Comparison of ENCODE assay signal across 18 cellular contexts in the genomic region with DNA sequence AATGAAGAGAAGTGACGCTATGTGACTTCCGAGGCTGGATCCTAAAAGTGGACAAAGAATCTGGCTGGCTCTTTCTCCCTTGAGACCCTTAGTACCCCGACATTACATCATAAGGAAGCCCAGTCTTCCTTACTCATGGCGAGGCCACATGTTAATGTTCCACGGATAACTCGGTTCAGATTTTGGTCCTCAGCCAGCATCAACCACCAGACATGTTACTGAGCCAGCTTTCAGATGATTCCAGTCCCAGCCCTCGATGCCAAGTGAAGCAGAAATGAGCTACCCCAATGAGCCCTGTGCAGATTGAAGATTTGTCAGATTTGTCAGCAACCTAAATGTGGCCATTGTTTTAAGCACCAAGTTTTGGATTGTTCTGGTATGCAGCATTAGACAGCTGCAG. TPM values are rescaled to one million over a fixed set of nuclear protein-coding genes. Genes with fewer than 3 reads are reported as not detected.
"Had no signal": no experiment of that assay in that cellular context is flagged by ENCODE, and none has a peak within 500 bp of the region (broad histone marks: within the 10 kb centered on the region; RNA-seq: fewer than 3 reads in every experiment).

No MANE protein-coding gene starts in this region.

- H3K36me3 ChIP-seq: colonic mucosa, gastroesophageal sphincter, right atrium auricular region, tibial artery, upper lobe of right lung had no signal

- H3K9me3 Mint-ChIP-seq: immature natural killer cell; naive thymus-derived CD8-positive, alpha-beta T cell; neural crest cell had no signal

- H3K4me1 ChIP-seq: colonic mucosa, gastroesophageal sphincter, right atrium auricular region, tibial artery had no signal

- ATAC-seq: gastroesophageal sphincter; left colon; naive thymus-derived CD8-positive, alpha-beta T cell; upper lobe of right lung had no signal

- H3K27ac ChIP-seq: colonic mucosa, gastroesophageal sphincter, right atrium auricular region, tibial artery, upper lobe of right lung had no signal

- DNase-seq: caudate nucleus; colonic mucosa; dermis blood vessel endothelial cell; foreskin fibroblast; immature natural killer cell; left colon; mesendoderm; naive thymus-derived CD8-positive, alpha-beta T cell; small intestine; stimulated activated CD4-positive, alpha-beta T cell treated with anti-CD3 and anti-CD28 coated beads, Interleukin-12 subunit alpha, Interleukin-12 subunit beta, amount 100 ng/mL, for 4 hours; stimulated activated naive CD4-positive, alpha-beta T cell treated with Interleukin-2 at 50 U/mL for 16 hours; tibial artery; upper lobe of right lung had no signal

- FAIRE-seq: keratinocyte, small intestine had no signal

- H3K9me3 ChIP-seq: colonic mucosa, gastroesophageal sphincter, right atrium auricular region, tibial artery, upper lobe of right lung had no signal

- H3K27me3 ChIP-seq: colonic mucosa, gastroesophageal sphincter, right atrium auricular region, tibial artery, upper lobe of right lung had no signal

- H3K4me3 Mint-ChIP-seq: immature natural killer cell; naive thymus-derived CD8-positive, alpha-beta T cell; neural crest cell had no signal

- H3K4me3 ChIP-seq: colonic mucosa, gastroesophageal sphincter, right atrium auricular region, tibial artery, upper lobe of right lung had no signal

- H3K36me3 Mint-ChIP-seq: immature natural killer cell; naive thymus-derived CD8-positive, alpha-beta T cell had no signal

- H3K27ac Mint-ChIP-seq: immature natural killer cell; naive thymus-derived CD8-positive, alpha-beta T cell had no signal

RNA-seq across cellular contexts. Expression of gene SLCO2A1, which starts 46.6 kb away (rescaled TPM):
- total RNA-seq: mononuclear cell; naive thymus-derived CD8-positive, alpha-beta T cell had no signal
- polyA plus RNA-seq: immature natural killer cell; naive thymus-derived CD8-positive, alpha-beta T cell had no signal
